In genomic region chr1:20733361-20733975, GRCh38 we compare ENCODE assay signal across 8 cellular contexts. TPM values are rescaled to one million over a fixed set of nuclear protein-coding genes. Genes with fewer than 3 reads are reported as not detected.
DNase-seq lines count a peak whose midpoint lies in the region; ATAC-seq and TF ChIP-seq lines count a peak whose summit lies in the region.

No MANE protein-coding gene starts in this region.

- H3K36me3 ChIP-seq in CD4-positive, CD25-positive, alpha-beta regulatory T cell (ENCODE audit: control insufficient read depth, insufficient read depth, low read length) = peaks cover 4% of the 10 kb centered on the region
- H3K36me3 ChIP-seq in HUES6 (ENCODE audit: control insufficient read depth, insufficient read depth, low read length) = peaks cover 11% of the 10 kb centered on the region; the same call in 1 of the 2 replicates
- H3K36me3 ChIP-seq in neural cell (ENCODE audit: insufficient read depth, low read length) = no peaks in the 10 kb centered on the region

- no peak for TF ChIP-seq RAD21 in neural cell (conservative IDR thresholded peaks at IDR 0.05)

- H3K27ac Mint-ChIP-seq in CD4-positive, CD25-positive, alpha-beta regulatory T cell = peak overlapping the region; percentile 48 to 82 (median 73)
- H3K27ac Mint-ChIP-seq in chondrocyte (ENCODE audit: unreplicated experiment) = peak overlapping the region; percentile 94

- H3K9ac ChIP-seq in HUES6 (ENCODE audit: low read length) = peak overlapping the region; percentile 12
- no peak overlapping the region for H3K9ac ChIP-seq in neural cell (ENCODE audit: low read length)

- no peaks in the 10 kb centered on the region for H3K79me2 ChIP-seq in neural cell (replicated peaks; ENCODE audit: insufficient read depth, low read length)

- peak; percentile 0 for TF ChIP-seq CTCF in chondrocyte (IDR thresholded peaks at IDR 0.05)
- no peak for TF ChIP-seq CTCF in neural cell (IDR thresholded peaks at IDR 0.05; ENCODE audit: poor library complexity, severe bottlenecking)

- peaks cover 33% of the 10 kb centered on the region for H3K4me1 ChIP-seq in CD4-positive, CD25-positive, alpha-beta regulatory T cell (ENCODE audit: control insufficient read depth, insufficient read depth, low read length, poor library complexity, severe bottlenecking)
- H3K4me1 ChIP-seq in HUES6 (ENCODE audit: control insufficient read depth, insufficient read depth, low read length) = peaks cover 24% of the 10 kb centered on the region

- no peaks in the 10 kb centered on the region for H3K9me2 ChIP-seq in neural cell (ENCODE audit: insufficient read depth, low read length)

- H4K20me1 ChIP-seq in neural cell (ENCODE audit: insufficient read depth) = no peaks in the 10 kb centered on the region

- H2AFZ ChIP-seq in neural cell (ENCODE audit: low read depth, low read length) = no peak overlapping the region

- no peaks in the 10 kb centered on the region for H3K27me3 ChIP-seq in CD4-positive, CD25-positive, alpha-beta regulatory T cell (ENCODE audit: control insufficient read depth, insufficient read depth, low read length)
- H3K27me3 ChIP-seq in HUES6 (ENCODE audit: control insufficient read depth, insufficient read depth, low read length) = peaks cover 51% of the 10 kb centered on the region
- H3K27me3 ChIP-seq in neural cell (ENCODE audit: insufficient read depth, low read depth, low read length) = peaks cover 11% of the 10 kb centered on the region

- peaks cover 9% of the 10 kb centered on the region for H3K36me3 Mint-ChIP-seq in CD4-positive, CD25-positive, alpha-beta regulatory T cell
- H3K36me3 Mint-ChIP-seq in chondrocyte (ENCODE audit: low read depth) = peaks cover 14% of the 10 kb centered on the region

- TF ChIP-seq EP300 in neural cell (conservative IDR thresholded peaks at IDR 0.05; ENCODE audit: poor library complexity, severe bottlenecking) = no peak

- H3F3A ChIP-seq in neural cell (ENCODE audit: insufficient read depth, low read length, poor library complexity, severe bottlenecking) = no peaks in the 10 kb centered on the region

- H3K4me1 Mint-ChIP-seq in CD4-positive, CD25-positive, alpha-beta regulatory T cell = peaks cover 0 to 21% (median 9%) of the 10 kb centered on the region in 4 donors
- H3K4me1 Mint-ChIP-seq in chondrocyte (ENCODE audit: low read depth) = peaks cover 17% of the 10 kb centered on the region

- no peaks in the 10 kb centered on the region for H3K9me3 ChIP-seq in CD4-positive, CD25-positive, alpha-beta regulatory T cell (ENCODE audit: control insufficient read depth in 2 of 2, low read length in 2 of 2)
- H3K9me3 ChIP-seq in HUES6 (ENCODE audit: control insufficient read depth, insufficient read depth, low read depth, low read length) (no peaks in the 10 kb centered on the region), neural cell (ENCODE audit: low read length) (no peaks in the 10 kb centered on the region)

- no peak overlapping the region for H3K27ac ChIP-seq in CD4-positive, CD25-positive, alpha-beta regulatory T cell (ENCODE audit: insufficient read depth, low read length, poor library complexity, severe bottlenecking)
- H3K27ac ChIP-seq in HUES6 (ENCODE audit: low read depth, low read length) (no peak overlapping the region), neural cell (ENCODE audit: low read length) (no peak overlapping the region)

- no peak for DNase-seq in CD4-positive, CD25-positive, alpha-beta regulatory T cell
- DNase-seq in chondrocyte (ENCODE audit: low spot score) (no peak), Ammon's horn (ENCODE audit: low spot score) (no peak), medulla oblongata (ENCODE audit: extremely low spot score) (no peak), iPS-NIHi7 (ENCODE audit: extremely low spot score) (no peak), islet precursor cell (no peak)

- H3K4me2 ChIP-seq in neural cell (ENCODE audit: low read length) = no peak overlapping the region

- peaks cover 26% of the 10 kb centered on the region for H3K27me3 Mint-ChIP-seq in CD4-positive, CD25-positive, alpha-beta regulatory T cell
- H3K27me3 Mint-ChIP-seq in chondrocyte (ENCODE audit: low read depth) = peaks cover 4% of the 10 kb centered on the region

- H3K4me3 ChIP-seq in CD4-positive, CD25-positive, alpha-beta regulatory T cell (ENCODE audit: low read depth, low read length) = peak overlapping the region; percentile 67
- peak overlapping the region; percentile 62 for H3K4me3 ChIP-seq in HUES6 (ENCODE audit: low read depth, low read length)
- peak overlapping the region; percentile 79 for H3K4me3 ChIP-seq in neural cell (ENCODE audit: low read length)

- H3K9me3 Mint-ChIP-seq in CD4-positive, CD25-positive, alpha-beta regulatory T cell = peaks cover 0 to 2% (median 0%) of the 10 kb centered on the region in 7 donors
- H3K9me3 Mint-ChIP-seq in chondrocyte (ENCODE audit: low read depth) = no peaks in the 10 kb centered on the region

- peak overlapping the region; percentile 84 to 90 (median 88) for H3K4me3 Mint-ChIP-seq in CD4-positive, CD25-positive, alpha-beta regulatory T cell
- peak overlapping the region; percentile 83 for H3K4me3 Mint-ChIP-seq in chondrocyte (ENCODE audit: unreplicated experiment)

- no peak for ATAC-seq in CD4-positive, CD25-positive, alpha-beta regulatory T cell (ENCODE audit: low read depth in 2 of 2)

TF ChIP-seq in neural cell, 6 proteins besides CTCF, POLR2A, EP300 and RAD21:
- TF ChIP-seq TAF1 (IDR thresholded peaks at IDR 0.05; ENCODE audit: low read depth) = no peak
- TF ChIP-seq SMC3 (conservative IDR thresholded peaks at IDR 0.05; ENCODE audit: poor library complexity) = no peak
- no peak for TF ChIP-seq MXI1 (conservative IDR thresholded peaks at IDR 0.05; ENCODE audit: poor library complexity, severe bottlenecking)
- TF ChIP-seq, protein P1, sequence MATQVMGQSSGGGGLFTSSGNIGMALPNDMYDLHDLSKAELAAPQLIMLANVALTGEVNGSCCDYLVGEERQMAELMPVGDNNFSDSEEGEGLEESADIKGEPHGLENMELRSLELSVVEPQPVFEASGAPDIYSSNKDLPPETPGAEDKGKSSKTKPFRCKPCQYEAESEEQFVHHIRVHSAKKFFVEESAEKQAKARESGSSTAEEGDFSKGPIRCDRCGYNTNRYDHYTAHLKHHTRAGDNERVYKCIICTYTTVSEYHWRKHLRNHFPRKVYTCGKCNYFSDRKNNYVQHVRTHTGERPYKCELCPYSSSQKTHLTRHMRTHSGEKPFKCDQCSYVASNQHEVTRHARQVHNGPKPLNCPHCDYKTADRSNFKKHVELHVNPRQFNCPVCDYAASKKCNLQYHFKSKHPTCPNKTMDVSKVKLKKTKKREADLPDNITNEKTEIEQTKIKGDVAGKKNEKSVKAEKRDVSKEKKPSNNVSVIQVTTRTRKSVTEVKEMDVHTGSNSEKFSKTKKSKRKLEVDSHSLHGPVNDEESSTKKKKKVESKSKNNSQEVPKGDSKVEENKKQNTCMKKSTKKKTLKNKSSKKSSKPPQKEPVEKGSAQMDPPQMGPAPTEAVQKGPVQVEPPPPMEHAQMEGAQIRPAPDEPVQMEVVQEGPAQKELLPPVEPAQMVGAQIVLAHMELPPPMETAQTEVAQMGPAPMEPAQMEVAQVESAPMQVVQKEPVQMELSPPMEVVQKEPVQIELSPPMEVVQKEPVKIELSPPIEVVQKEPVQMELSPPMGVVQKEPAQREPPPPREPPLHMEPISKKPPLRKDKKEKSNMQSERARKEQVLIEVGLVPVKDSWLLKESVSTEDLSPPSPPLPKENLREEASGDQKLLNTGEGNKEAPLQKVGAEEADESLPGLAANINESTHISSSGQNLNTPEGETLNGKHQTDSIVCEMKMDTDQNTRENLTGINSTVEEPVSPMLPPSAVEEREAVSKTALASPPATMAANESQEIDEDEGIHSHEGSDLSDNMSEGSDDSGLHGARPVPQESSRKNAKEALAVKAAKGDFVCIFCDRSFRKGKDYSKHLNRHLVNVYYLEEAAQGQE (IDR thresholded peaks at IDR 0.05; ENCODE audit: borderline replicate concordance) = no peak
- TF ChIP-seq EZH2 (IDR thresholded peaks at IDR 0.05; ENCODE audit: borderline replicate concordance, insufficient read depth, low read length, poor library complexity, severe bottlenecking) = no peak
- TF ChIP-seq POLR2AphosphoS5 (IDR thresholded peaks at IDR 0.05) = no peak

RNA-seq across cellular contexts. Expression of gene SH2D5, which starts 1.0 kb away (rescaled TPM):
- total RNA-seq in CD4-positive, CD25-positive, alpha-beta regulatory T cell = not detected
- polyA plus RNA-seq in CD4-positive, CD25-positive, alpha-beta regulatory T cell = not detected
- total RNA-seq in chondrocyte = 0.15 to 1.1 TPM (median 0.75 TPM) in 3 replicates
- polyA plus RNA-seq in neural cell = 14.1 and 27.9 TPM in 2 replicates
- polyA minus RNA-seq in neural cell = 7.1 and 8.5 TPM in 2 replicates

RNA-seq across cellular contexts. Expression of gene KIF17, which starts 15.7 kb away (rescaled TPM):
- total RNA-seq in CD4-positive, CD25-positive, alpha-beta regulatory T cell = not detected
- not detected for polyA plus RNA-seq in CD4-positive, CD25-positive, alpha-beta regulatory T cell
- 0.51 to 1.3 TPM (median 0.95 TPM) in 3 replicates for total RNA-seq in chondrocyte
- 8.7 and 10.0 TPM in 2 replicates for polyA plus RNA-seq in neural cell
- 14.9 and 15.5 TPM in 2 replicates for polyA minus RNA-seq in neural cell

RNA-seq across cellular contexts. Expression of gene HP1BP3, which starts 53.6 kb away (rescaled TPM):
- total RNA-seq in CD4-positive, CD25-positive, alpha-beta regulatory T cell = 284 TPM
- polyA plus RNA-seq in CD4-positive, CD25-positive, alpha-beta regulatory T cell = 100 to 1,000 TPM; 170 to 258 (median 214) TPM
- total RNA-seq in chondrocyte = 182 to 225 TPM (median 182 TPM) in 3 replicates
- 389 and 425 TPM in 2 replicates for polyA plus RNA-seq in neural cell
- 550 and 602 TPM in 2 replicates for polyA minus RNA-seq in neural cell
